Comparison of ENCODE assay signal across 8 cellular contexts in the genomic region with DNA sequence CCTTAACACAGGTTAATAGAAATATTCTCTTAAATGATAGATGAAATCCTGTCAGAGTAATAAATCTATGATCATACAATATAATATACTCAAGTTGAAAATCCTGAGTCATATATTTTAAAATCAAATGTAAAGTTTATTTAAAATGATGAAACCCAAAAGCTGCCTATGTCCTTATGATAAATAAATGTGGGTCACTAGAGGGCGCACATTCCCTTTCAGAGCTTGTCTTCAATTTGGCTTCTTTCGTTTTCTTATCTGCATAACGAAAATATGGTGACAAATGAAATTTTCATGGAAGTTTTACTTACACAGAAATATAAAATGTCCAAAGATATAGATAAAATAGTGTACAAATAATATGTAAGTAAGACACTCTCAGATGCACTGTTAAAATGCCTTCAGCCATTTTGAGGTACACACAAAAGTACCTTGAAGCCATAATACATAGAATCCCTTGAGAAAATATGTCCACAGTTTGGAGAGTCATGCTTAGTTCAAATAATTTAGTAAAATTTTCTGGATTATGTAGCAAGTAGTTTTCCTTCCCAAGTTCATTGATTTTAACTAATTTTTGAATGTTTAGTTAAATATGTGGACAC.
DNase-seq lines count a peak whose midpoint lies in the region; FAIRE-seq and TF ChIP-seq lines count a peak whose summit lies in the region.

No MANE protein-coding gene starts in this region.

- no peaks in the 10 kb centered on the region for H3K27me3 ChIP-seq in skeletal muscle tissue (ENCODE audit: control insufficient read depth in 3 of 3, insufficient read depth in 3 of 3, low read length in 3 of 3)

- DNase-seq in AG08396 (ENCODE audit: low spot score) (peak; percentile 5), GM10266 (ENCODE audit: extremely low spot score) (peak; percentile 5), LoVo (ENCODE audit: low spot score) (peak; percentile 25), glomerular endothelial cell (ENCODE audit: extremely low read depth, low read depth, low spot score) (peak; percentile 44)
- DNase-seq in stimulated activated naive CD4-positive, alpha-beta T cell treated with Interleukin-2 at 50 U/mL for 16 hours (lab: John Stamatoyannopoulos, UW) = no peak
- DNase-seq in effector CD4-positive, alpha-beta T cell = no peak

- no peaks in the 10 kb centered on the region for H3K4me1 ChIP-seq in skeletal muscle tissue (ENCODE audit: control insufficient read depth in 3 of 3, insufficient read depth in 3 of 3, low read length in 3 of 3)

- H3K4me3 ChIP-seq in skeletal muscle tissue (ENCODE audit: low read length in 3 of 3) = peak overlapping the region in 2 of 3 donors; percentile 13 to 43

- TF ChIP-seq CTCF in GM10266 (IDR thresholded peaks at IDR 0.05; ENCODE audit: control insufficient read depth, insufficient read depth, low read depth, missing control alignments) = peak; percentile 64

- no peaks in the 10 kb centered on the region for H3K9me3 ChIP-seq in skeletal muscle tissue (ENCODE audit: control insufficient read depth in 3 of 3, low read length in 3 of 3)

- no peaks in the 10 kb centered on the region for H3K36me3 ChIP-seq in skeletal muscle tissue (ENCODE audit: control insufficient read depth in 3 of 3, insufficient read depth in 3 of 3, low read length in 3 of 3)

- no peak overlapping the region for H3K9ac ChIP-seq in skeletal muscle tissue (ENCODE audit: low read depth in 1 of 3, low read length in 3 of 3)

- FAIRE-seq in TTC549 (lab: Jason Lieb, UNC) = peak; percentile 79

- H3K27ac ChIP-seq in skeletal muscle tissue (ENCODE audit: low read depth, low read length) = no peak overlapping the region

Comparison
In these comparisons a context has a peak if more than half of its experiments do, and no peak if none do; other contexts are left out.
1. DNase-seq: peak in AG08396 (single experiment), GM10266 (single experiment), LoVo (single experiment) and glomerular endothelial cell (single experiment); none in stimulated activated naive CD4-positive, alpha-beta T cell treated with Interleukin-2 at 50 U/mL for 16 hours (single experiment) and effector CD4-positive, alpha-beta T cell (single experiment).